Comparison of ENCODE assay signal across 8 cellular contexts in genomic region chr12:127145929-127146789, GRCh38.
DNase-seq lines count a peak whose midpoint lies in the region; ATAC-seq, FAIRE-seq and TF ChIP-seq lines count a peak whose summit lies in the region.

No MANE protein-coding gene starts in this region.

- no peaks in the 10 kb centered on the region for H3K27me3 ChIP-seq in breast epithelium

- DNase-seq in ELR (ENCODE audit: low read depth) (peak; percentile 78), breast epithelium (ENCODE audit: low spot score in 2 of 2) (no peak), iris pigment epithelial cell (ENCODE audit: low read depth) (peak; percentile 31), GM12892 (ENCODE audit: insufficient read length) (no peak), Kasumi-1 (lab: John Stamatoyannopoulos, UW) (no peak)
- peak; percentile 73 to 82 for DNase-seq in stimulated activated CD4-positive, alpha-beta T cell treated with anti-CD3 and anti-CD28 coated beads, Interleukin-2, amount 100 ng/mL, for 24 hours

- H3K4me1 ChIP-seq in breast epithelium, result peaks cover 0 to 6% of the 10 kb centered on the region in 2 donors

- no peak for TF ChIP-seq POLR2A in breast epithelium (IDR thresholded peaks at IDR 0.05)
- TF ChIP-seq POLR2A in GM12892 (IDR thresholded peaks at IDR 0.05; ENCODE audit: low read depth, low read length), result no peak

- peak overlapping the region; percentile 45 to 68 for H3K27ac ChIP-seq in breast epithelium

- ATAC-seq in activated CD4-positive, CD25-positive, alpha-beta regulatory T cell treated with anti-CD3 and anti-CD28 coated beads, Interleukin-2, amount 50 U/mL, for 24 hours, result peak; percentile 81 to 83
- ATAC-seq in GM21381 (IDR thresholded peaks at IDR 0.05; ENCODE audit: unreplicated experiment), result no peak

- no peak for TF ChIP-seq CTCF in breast epithelium (IDR thresholded peaks at IDR 0.05)

- H3K4me3 ChIP-seq in breast epithelium, result peak overlapping the region; percentile 46 to 74 (median 66)

- no peak for FAIRE-seq in GM12892 (lab: Jason Lieb, UNC)

- H3K9me3 ChIP-seq in breast epithelium, result peaks cover 0 to 8% of the 10 kb centered on the region in 2 donors

- intact Hi-C loops in breast epithelium (cut with DNase I; ENCODE audit: low total_unique reads), result no loop called here

- H3K36me3 ChIP-seq in breast epithelium, result no peaks in the 10 kb centered on the region

Comparison
In these comparisons a context has a peak if more than half of its experiments do, and no peak if none do; other contexts are left out.
1. DNase-seq: peak in ELR (single experiment), iris pigment epithelial cell (single experiment) and stimulated activated CD4-positive, alpha-beta T cell treated with anti-CD3 and anti-CD28 coated beads, Interleukin-2, amount 100 ng/mL, for 24 hours (2 of 2); none in breast epithelium (0 of 2), GM12892 (single experiment) and Kasumi-1 (0 of 2).